Comparison of ENCODE assay signal across 22 cellular contexts in genomic region chr5:59616413-59616812, GRCh38.
DNase-seq lines count a peak whose midpoint lies in the region; ATAC-seq and TF ChIP-seq lines count a peak whose summit lies in the region.
"Had no signal": no experiment of that assay in that cellular context is flagged by ENCODE, and none has a peak within 500 bp of the region (broad histone marks: within the 10 kb centered on the region; RNA-seq: fewer than 3 reads in every experiment).

No MANE protein-coding gene starts in this region.

- H3K9me3 Mint-ChIP-seq in chondrocyte (ENCODE audit: low read depth) = no peaks in the 10 kb centered on the region
- H3K9me3 Mint-ChIP-seq: CD14-positive monocyte; CD4-positive, alpha-beta T cell; GM23338 had no signal

- H3K27me3 ChIP-seq in psoas muscle (ENCODE audit: insufficient read depth in 3 of 3, low read length in 2 of 3) = no peaks in the 10 kb centered on the region
- H3K27me3 ChIP-seq: BE2C; BLaER1 treated with 17β-estradiol and CSF1 and Interleukin-3, amounts not matched to agents 10 nM and 100 nM had no signal

- TF ChIP-seq POLR2A in lower leg skin (IDR thresholded peaks at IDR 0.05) = no peak

- H3K4me3 Mint-ChIP-seq in chondrocyte (ENCODE audit: unreplicated experiment) = no peak overlapping the region
- H3K4me3 Mint-ChIP-seq: CD14-positive monocyte; CD4-positive, alpha-beta T cell; CD8-positive, alpha-beta memory T cell; GM23338; H9 had no signal

- H3K36me3 ChIP-seq in SK-N-MC (ENCODE audit: insufficient read depth, low read length) (no peaks in the 10 kb centered on the region), psoas muscle (ENCODE audit: insufficient read depth in 1 of 2, low read depth in 1 of 2) (no peaks in the 10 kb centered on the region)
- H3K36me3 ChIP-seq: BE2C; BLaER1 treated with 17β-estradiol and CSF1 and Interleukin-3, amounts not matched to agents 10 nM and 100 nM had no signal

- H3K36me3 Mint-ChIP-seq in chondrocyte (ENCODE audit: low read depth) = no peaks in the 10 kb centered on the region
- H3K36me3 Mint-ChIP-seq: CD8-positive, alpha-beta memory T cell had no signal

- H3K27ac ChIP-seq in SK-N-MC (peak overlapping the region; percentile 74), psoas muscle (peak overlapping the region; percentile 86)
- H3K27ac ChIP-seq: BLaER1 treated with 17β-estradiol and CSF1 and Interleukin-3, amounts not matched to agents 10 nM and 100 nM had no signal

- H3K4me1 ChIP-seq in psoas muscle = peaks cover 19% of the 10 kb centered on the region
- H3K4me1 ChIP-seq: BE2C had no signal

- 96 to 98% (median 96%) methylated on average over 1 of the region's 1 CpG for WGBS in psoas muscle, 3 donors
- 97 to 100% methylated on average over 1 of the region's 1 CpG for WGBS in lower leg skin, 2 donors

- H3K27me3 Mint-ChIP-seq in chondrocyte (ENCODE audit: low read depth) = no peaks in the 10 kb centered on the region
- H3K27me3 Mint-ChIP-seq: CD4-positive, alpha-beta T cell had no signal

- no peak overlapping the region for H3K9ac ChIP-seq in SK-N-MC (ENCODE audit: insufficient read length)
- H3K9ac ChIP-seq: BLaER1 treated with 17β-estradiol and CSF1 and Interleukin-3, amounts not matched to agents 10 nM and 100 nM had no signal

- TF ChIP-seq CTCF in chondrocyte (IDR thresholded peaks at IDR 0.05) (no peak), psoas muscle (IDR thresholded peaks at IDR 0.05) (no peak), lower leg skin (IDR thresholded peaks at IDR 0.05) (no peak)

- no peak for ATAC-seq in psoas muscle
- no peak for ATAC-seq in HG02870 (IDR thresholded peaks at IDR 0.05; ENCODE audit: unreplicated experiment)
- ATAC-seq: GM23338, HCT116 had no signal

- peaks cover 34% of the 10 kb centered on the region for H3K4me1 Mint-ChIP-seq in chondrocyte (ENCODE audit: low read depth)
- H3K4me1 Mint-ChIP-seq: CD14-positive monocyte; CD8-positive, alpha-beta memory T cell had no signal

- DNase-seq in SK-N-MC (ENCODE audit: low read depth, low spot score) (no peak), chondrocyte (ENCODE audit: low spot score) (no peak), psoas muscle (no peak), NCI-H2227 (lab: John Stamatoyannopoulos, UW; ENCODE audit: unreplicated experiment) (no peak), lower leg skin (ENCODE audit: low spot score in 2 of 2) (no peak), DMS153 (lab: John Stamatoyannopoulos, UW) (no peak)
- DNase-seq: 8988T; ACHN; AML-193; BE2C; CD4-positive, alpha-beta T cell; CD8-positive, alpha-beta memory T cell; DMS 273 treated with DMSO at 0.1 percent for 48 hours; DMS79 treated with DMSO at 0.1 percent for 48 hours; GF-D8; H9 had no signal

- H3K4me3 ChIP-seq in SK-N-MC (no peak overlapping the region), psoas muscle (no peak overlapping the region), lower leg skin (ENCODE audit: low read depth, poor library complexity, severe bottlenecking) (no peak overlapping the region)
- H3K4me3 ChIP-seq: A549; BLaER1 treated with 17β-estradiol and CSF1 and Interleukin-3, amounts not matched to agents 10 nM and 100 nM; GM23338 had no signal

- no peaks in the 10 kb centered on the region for H3K9me3 ChIP-seq in SK-N-MC (ENCODE audit: low read depth, low read length)
- no peaks in the 10 kb centered on the region for H3K9me3 ChIP-seq in psoas muscle
- H3K9me3 ChIP-seq: A549; BE2C; BLaER1 treated with 17β-estradiol and CSF1 and Interleukin-3, amounts not matched to agents 10 nM and 100 nM had no signal

- H3K27ac Mint-ChIP-seq in chondrocyte (ENCODE audit: unreplicated experiment) = peak overlapping the region; percentile 9
- H3K27ac Mint-ChIP-seq: CD14-positive monocyte; CD4-positive, alpha-beta T cell; CD8-positive, alpha-beta memory T cell; GM23338; H9 had no signal

- intact Hi-C loops in psoas muscle (cut with DNase I) (no loop called here), lower leg skin (cut with DNase I; ENCODE audit: low total_unique reads) (no loop called here)
